In the genomic region with DNA sequence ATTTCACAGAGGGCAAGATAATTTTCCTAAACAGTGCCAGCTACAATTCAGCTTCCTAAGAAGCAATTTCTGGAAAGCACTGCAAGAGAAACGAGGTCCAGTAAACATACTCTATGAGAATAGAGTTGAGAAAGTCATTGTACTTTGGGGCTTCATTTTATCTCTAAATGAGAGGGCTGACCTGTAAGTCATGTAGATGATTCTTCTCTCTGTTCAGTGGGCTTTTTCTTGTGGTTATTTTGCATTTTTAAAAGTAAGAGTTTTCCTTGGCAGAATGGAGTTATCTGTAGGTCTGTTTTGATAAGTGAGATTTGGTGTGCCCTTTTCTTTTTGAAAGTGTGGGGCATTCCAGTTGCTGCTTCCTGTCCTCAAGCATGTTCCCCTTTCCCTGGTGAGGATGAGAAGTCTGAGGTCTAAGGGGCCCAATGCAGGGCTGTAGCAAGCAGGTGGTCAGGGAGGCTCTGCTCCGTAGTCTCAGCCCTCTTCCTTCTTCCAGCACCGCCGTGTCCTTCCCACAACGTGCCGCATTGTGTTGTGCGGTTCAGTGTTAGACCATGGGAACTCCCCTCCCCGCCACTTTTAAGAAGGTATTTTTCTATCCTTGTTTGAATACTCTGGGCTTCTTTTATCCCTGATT, we compare ENCODE assay signal across 9 cellular contexts.
DNase-seq lines count a peak whose midpoint lies in the region; ATAC-seq and TF ChIP-seq lines count a peak whose summit lies in the region.
"Had no signal": no experiment of that assay in that cellular context is flagged by ENCODE, and none has a peak within 500 bp of the region (broad histone marks: within the 10 kb centered on the region; RNA-seq: fewer than 3 reads in every experiment).

No MANE protein-coding gene starts in this region.

- H2AFZ ChIP-seq in DND-41 (ENCODE audit: low read depth, low read length), result no peak overlapping the region
- no peak overlapping the region for H2AFZ ChIP-seq in neural progenitor cell (replicated peaks)

- peaks cover 58% of the 10 kb centered on the region for H3K36me3 Mint-ChIP-seq in activated T-helper 17 cell treated with anti-CD3 and anti-CD28 coated beads, Interleukin-2, amount 50 U/mL, for 72 hours (ENCODE audit: low read depth)
- H3K36me3 Mint-ChIP-seq in neural progenitor cell, result peaks cover 47% of the 10 kb centered on the region
- H3K36me3 Mint-ChIP-seq: natural killer cell had no signal

- H3K4me2 ChIP-seq in DND-41 (ENCODE audit: insufficient read depth, low read length), result no peak overlapping the region
- H3K4me2 ChIP-seq in neural progenitor cell, result peak overlapping the region; percentile 21

- H3K79me2 ChIP-seq in DND-41 (ENCODE audit: insufficient read depth, low read length), result peaks cover 100% of the 10 kb centered on the region
- peaks cover 98% of the 10 kb centered on the region for H3K79me2 ChIP-seq in neural progenitor cell (ENCODE audit: low read depth)

- H3K4me3 ChIP-seq in DND-41 (ENCODE audit: low read depth in 1 of 2, low read length in 2 of 2) (no peak overlapping the region), neural progenitor cell (no peak overlapping the region)

- H3K9ac ChIP-seq in DND-41 (ENCODE audit: low read depth, low read length), result no peak overlapping the region
- H3K9ac ChIP-seq in neural progenitor cell, result no peak overlapping the region

- H4K20me1 ChIP-seq in DND-41 (ENCODE audit: insufficient read depth, low read length) (peaks cover 96% of the 10 kb centered on the region), neural progenitor cell (ENCODE audit: low read depth) (peaks cover 65% of the 10 kb centered on the region)

- H3F3A ChIP-seq in neural progenitor cell (ENCODE audit: low read depth), result peaks cover 7% of the 10 kb centered on the region

- H3K27ac ChIP-seq in DND-41 (ENCODE audit: low read length) (peak overlapping the region; percentile 65), neural progenitor cell (no peak overlapping the region)

- no peak for TF ChIP-seq CTCF in DND-41 (IDR thresholded peaks at IDR 0.05; ENCODE audit: borderline replicate concordance, extremely low read depth, low read length, poor library complexity, severe bottlenecking)
- no peak for TF ChIP-seq CTCF in neural progenitor cell (IDR thresholded peaks at IDR 0.05)

- DNase-seq in DND-41, result no peak
- DNase-seq in neural progenitor cell (ENCODE audit: low spot score), result no peak
- no peak for DNase-seq in G401 (ENCODE audit: low spot score)
- DNase-seq: natural killer cell had no signal

- peaks cover 56% of the 10 kb centered on the region for H3K4me1 ChIP-seq in DND-41 (ENCODE audit: insufficient read depth, low read length)
- peaks cover 33% of the 10 kb centered on the region for H3K4me1 ChIP-seq in neural progenitor cell

- ATAC-seq in DND-41 (ENCODE audit: insufficient read depth, low read depth) (0 out of 3 replicates have a peak, but pooled peaks have one; percentile 9), GM21529 (IDR thresholded peaks at IDR 0.05; ENCODE audit: unreplicated experiment) (peak; percentile 35), HG02642 (IDR thresholded peaks at IDR 0.05; ENCODE audit: poor library complexity, unreplicated experiment) (no peak), GM21528 (IDR thresholded peaks at IDR 0.05; ENCODE audit: low FRiP score, unreplicated experiment) (no peak)
- ATAC-seq in activated T-helper 17 cell treated with anti-CD3 and anti-CD28 coated beads, Interleukin-2, amount 50 U/mL, for 72 hours (replicated peaks), result peak; percentile 61
- ATAC-seq: esophagus mucosa had no signal

- H3K9me3 ChIP-seq in DND-41 (ENCODE audit: insufficient read depth, low read length, severe bottlenecking), result no peaks in the 10 kb centered on the region
- no peaks in the 10 kb centered on the region for H3K9me3 ChIP-seq in neural progenitor cell (ENCODE audit: low read depth)

- H3K27me3 Mint-ChIP-seq in activated T-helper 17 cell treated with anti-CD3 and anti-CD28 coated beads, Interleukin-2, amount 50 U/mL, for 72 hours, result no peaks in the 10 kb centered on the region
- peaks cover 4% of the 10 kb centered on the region for H3K27me3 Mint-ChIP-seq in neural progenitor cell (ENCODE audit: insufficient read depth, low read depth)

- peak overlapping the region; percentile 57 for H3K4me3 Mint-ChIP-seq in activated T-helper 17 cell treated with anti-CD3 and anti-CD28 coated beads, Interleukin-2, amount 50 U/mL, for 72 hours
- H3K4me3 Mint-ChIP-seq in neural progenitor cell, result peak overlapping the region; percentile 28
- H3K4me3 Mint-ChIP-seq: natural killer cell had no signal

- H3K27me3 ChIP-seq in DND-41 (ENCODE audit: insufficient read depth, low read length, poor library complexity) (no peaks in the 10 kb centered on the region), neural progenitor cell (no peaks in the 10 kb centered on the region)

- in situ Hi-C loops in G401 (cut with HindIII; ENCODE audit: low sequenced_read_pairs), result no loop called here

- H3K4me1 Mint-ChIP-seq in activated T-helper 17 cell treated with anti-CD3 and anti-CD28 coated beads, Interleukin-2, amount 50 U/mL, for 72 hours, result peaks cover 43% of the 10 kb centered on the region
- peaks cover 48% of the 10 kb centered on the region for H3K4me1 Mint-ChIP-seq in neural progenitor cell

- no peaks in the 10 kb centered on the region for H3K9me3 Mint-ChIP-seq in activated T-helper 17 cell treated with anti-CD3 and anti-CD28 coated beads, Interleukin-2, amount 50 U/mL, for 72 hours
- H3K9me3 Mint-ChIP-seq in neural progenitor cell, result peaks cover 27% of the 10 kb centered on the region
- H3K9me3 Mint-ChIP-seq: natural killer cell had no signal

- H3K27ac Mint-ChIP-seq in activated T-helper 17 cell treated with anti-CD3 and anti-CD28 coated beads, Interleukin-2, amount 50 U/mL, for 72 hours, result peak overlapping the region; percentile 72
- peak overlapping the region; percentile 70 for H3K27ac Mint-ChIP-seq in neural progenitor cell

- H3K36me3 ChIP-seq in DND-41 (ENCODE audit: insufficient read depth, low read length) (peaks cover 66% of the 10 kb centered on the region), neural progenitor cell (no peaks in the 10 kb centered on the region)

Comparison
In these comparisons a context has a peak if more than half of its experiments do, and no peak if none do; other contexts are left out.
1. ATAC-seq: peak in DND-41 (single experiment), GM21529 (single experiment) and activated T-helper 17 cell treated with anti-CD3 and anti-CD28 coated beads, Interleukin-2, amount 50 U/mL, for 72 hours (single experiment); none in HG02642 (single experiment) and GM21528 (single experiment).